22 cellular contexts compared by ENCODE assay signal in genomic region chr17:8800656-8801055, GRCh38. TPM values are rescaled to one million over a fixed set of nuclear protein-coding genes. Genes with fewer than 3 reads are reported as not detected.
DNase-seq lines count a peak whose midpoint lies in the region; FAIRE-seq and TF ChIP-seq lines count a peak whose summit lies in the region.
"Had no signal": no experiment of that assay in that cellular context is flagged by ENCODE, and none has a peak within 500 bp of the region (broad histone marks: within the 10 kb centered on the region; RNA-seq: fewer than 3 reads in every experiment).

No MANE protein-coding gene starts in this region.

- intact Hi-C loops in esophagus muscularis mucosa (cut with DNase I), result no loop called here

- 94% methylated on average over 2 of the region's 2 CpGs for WGBS in esophagus muscularis mucosa
- 75 to 96% (median 82%) methylated on average over 2 of the region's 2 CpGs for WGBS in small intestine, 3 donors

- FAIRE-seq in small intestine (lab: Jason Lieb, UNC), result no peak
- FAIRE-seq: G401.6, GM18507, H54 had no signal

- DNase-seq in GM10266 (ENCODE audit: extremely low spot score) (peak; percentile 8), GM12865 (ENCODE audit: low read depth) (peak; percentile 1), ecto neural progenitor cell (ENCODE audit: low spot score) (peak; percentile 22), esophagus muscularis mucosa (ENCODE audit: extremely low spot score) (peak; percentile 62), NCI-H1417 (lab: John Stamatoyannopoulos, UW) (no peak), small intestine (no peak), hepatic stellate cell (ENCODE audit: low spot score) (no peak)
- DNase-seq in activated CD4-positive, CD25-positive, alpha-beta regulatory T cell (lab: John Stamatoyannopoulos, UW), result no peak
- DNase-seq: Caco-2; CD4-positive, CD25-positive, alpha-beta regulatory T cell; CD8-positive, alpha-beta T cell; DMS153; DND-41; GOT3; HCEC 1CT had no signal

- H3K27ac ChIP-seq in esophagus muscularis mucosa (replicated peaks in 1 of 4) (no peak overlapping the region), small intestine (ENCODE audit: low read depth in 1 of 2, low read length in 1 of 2) (no peak overlapping the region)
- H3K27ac ChIP-seq: BLaER1, C4-2B had no signal

- TF ChIP-seq POLR2A in esophagus muscularis mucosa (IDR thresholded peaks at IDR 0.05; ENCODE audit: low read depth), result no peak

- no peaks in the 10 kb centered on the region for H3K9me3 ChIP-seq in esophagus muscularis mucosa
- no peaks in the 10 kb centered on the region for H3K9me3 ChIP-seq in small intestine (ENCODE audit: control insufficient read depth, low read depth)
- H3K9me3 ChIP-seq: BLaER1, Caco-2 had no signal

- H3K36me3 ChIP-seq in esophagus muscularis mucosa, result peaks cover 0 to 5% (median 0%) of the 10 kb centered on the region in 4 donors
- no peaks in the 10 kb centered on the region for H3K36me3 ChIP-seq in small intestine (ENCODE audit: control insufficient read depth in 2 of 2, insufficient read depth in 2 of 2, low read length in 2 of 2)

- H3K4me1 ChIP-seq in esophagus muscularis mucosa (peaks cover 0 to 9% (median 5%) of the 10 kb centered on the region in 4 donors), small intestine (ENCODE audit: control insufficient read depth in 2 of 2, insufficient read depth in 1 of 2, low read depth in 1 of 2, low read length in 1 of 2) (no peaks in the 10 kb centered on the region)
- H3K4me1 ChIP-seq: BLaER1, Caco-2 had no signal

- no peak for TF ChIP-seq EP300 in esophagus muscularis mucosa (IDR thresholded peaks at IDR 0.05)

- H3K4me3 ChIP-seq in GM12865 (ENCODE audit: low read depth, low read length), result no peak overlapping the region
- H3K4me3 ChIP-seq in esophagus muscularis mucosa, result no peak overlapping the region
- H3K4me3 ChIP-seq in small intestine (ENCODE audit: low read depth in 1 of 2, low read length in 2 of 2), result no peak overlapping the region
- H3K4me3 ChIP-seq: BLaER1 had no signal

- no peak for TF ChIP-seq CTCF in GM10266 (IDR thresholded peaks at IDR 0.05; ENCODE audit: control insufficient read depth, insufficient read depth, low read depth, missing control alignments)
- TF ChIP-seq CTCF in GM12865 (IDR thresholded peaks at IDR 0.05; ENCODE audit: insufficient read depth, low read depth, low read length, missing control alignments), result no peak
- no peak for TF ChIP-seq CTCF in esophagus muscularis mucosa (IDR thresholded peaks at IDR 0.05)

- peaks cover 0 to 44% (median 3%) of the 10 kb centered on the region in 4 donors for H3K27me3 ChIP-seq in esophagus muscularis mucosa
- H3K27me3 ChIP-seq in small intestine (ENCODE audit: control insufficient read depth in 2 of 2, insufficient read depth in 2 of 2, low read length in 2 of 2), result no peaks in the 10 kb centered on the region
- H3K27me3 ChIP-seq: BLaER1 had no signal

RNA-seq across cellular contexts. Expression of gene MFSD6L, which starts 1.5 kb away (rescaled TPM):
- under 1 TPM in 2 of 4 donors, not detected in 2; 0.17 to 0.33 TPM for total RNA-seq in esophagus muscularis mucosa
- polyA plus RNA-seq in small intestine, result 1 to 10 TPM in 1 of 3 donors, under 1 TPM in 1, not detected in 1; 0.81 to 5.8 TPM
- total RNA-seq: A172; A673; Caco-2; CD4-positive, CD25-positive, alpha-beta regulatory T cell; CD8-positive, alpha-beta T cell had no signal
- polyA plus RNA-seq: CD4-positive, CD25-positive, alpha-beta regulatory T cell had no signal

RNA-seq across cellular contexts. Expression of gene SPDYE4, which starts 42.3 kb away (rescaled TPM):
- total RNA-seq in esophagus muscularis mucosa, result not detected
- polyA plus RNA-seq in small intestine, result not detected
- total RNA-seq: A172; A673; Caco-2; CD4-positive, CD25-positive, alpha-beta regulatory T cell; CD8-positive, alpha-beta T cell had no signal
- polyA plus RNA-seq: CD4-positive, CD25-positive, alpha-beta regulatory T cell had no signal

RNA-seq across cellular contexts. Expression of gene CCDC42, which starts 56.0 kb away (rescaled TPM):
- total RNA-seq in esophagus muscularis mucosa, result not detected
- not detected for polyA plus RNA-seq in small intestine
- total RNA-seq: A172; A673; Caco-2; CD4-positive, CD25-positive, alpha-beta regulatory T cell had no signal

Comparison
In these comparisons a context has a peak if more than half of its experiments do, and no peak if none do; other contexts are left out.
1. DNase-seq: peak in GM10266 (single experiment), GM12865 (single experiment), ecto neural progenitor cell (single experiment) and esophagus muscularis mucosa (single experiment); none in NCI-H1417 (0 of 3), activated CD4-positive, CD25-positive, alpha-beta regulatory T cell (0 of 4), small intestine (single experiment) and hepatic stellate cell (single experiment).